ENCODE assay signal across 1 cellular context in the genomic region with DNA sequence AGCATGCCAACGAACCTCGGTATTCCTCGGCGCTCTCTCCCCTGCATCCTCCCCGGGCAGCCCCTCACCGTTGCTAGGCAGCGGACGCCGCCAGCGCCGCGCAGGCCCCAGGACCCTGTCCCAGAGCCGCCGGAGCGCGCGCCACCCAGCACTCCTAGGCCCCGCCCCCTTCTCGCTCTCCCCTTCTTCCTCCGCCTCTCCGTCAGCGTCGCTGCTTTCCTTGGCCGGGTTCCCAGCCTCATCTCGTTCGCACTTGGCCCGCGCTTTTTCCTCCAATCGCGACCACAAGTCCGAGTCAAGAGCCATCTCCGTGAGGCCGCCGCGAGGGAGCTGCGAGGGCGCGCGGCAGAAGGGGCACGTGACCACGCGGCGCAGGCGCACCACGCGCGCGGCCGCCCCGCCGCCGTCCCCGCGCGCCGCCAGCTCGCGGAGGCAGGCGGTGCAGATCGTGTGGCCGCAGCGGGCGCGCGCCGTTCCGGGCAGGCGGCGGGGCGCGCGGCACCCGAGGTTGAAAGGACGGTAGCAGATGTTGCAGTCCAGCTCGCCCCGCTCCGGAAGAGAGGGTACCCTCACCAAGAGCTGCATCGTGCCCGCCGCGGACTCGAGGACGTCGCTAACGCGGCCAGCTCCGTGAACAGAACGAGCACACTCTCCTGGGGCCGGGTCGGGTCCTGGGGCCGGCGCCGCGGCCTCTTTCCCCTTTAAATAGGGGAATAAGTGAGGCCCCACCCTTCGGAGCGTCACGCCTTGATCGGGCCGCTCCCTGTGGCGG.
TF ChIP-seq lines count a peak whose summit lies in the region.

A gene (minus strand): TSS at position 679 of the 772 bp plus-strand sequence. CDS start 94 bp downstream, at position 585.

TF ChIP-seq in HEK293, 187 proteins besides CTCF, POLR2A, EP300 and RAD21 (continued from another document and continues in another):
- TF ChIP-seq FEZF1 (tag by site-specific recombination; IDR thresholded peaks at IDR 0.05) (no peak; the same call in 1 of the 2 replicates), ZNF112 (tag by site-specific recombination; IDR thresholded peaks at IDR 0.05) (no peak), ZNF561 (tag by site-specific recombination; IDR thresholded peaks at IDR 0.05; ENCODE audit: borderline replicate concordance) (peak; percentile 15; the same call in 1 of the 2 replicates), YY2 (tag by site-specific recombination; IDR thresholded peaks at IDR 0.05) (no peak), MEIS1 (CRISPR knock-in tag; IDR thresholded peaks at IDR 0.05; ENCODE audit: borderline replicate concordance) (no peak; the same call in 1 of the 2 replicates), ZBTB17 (tag by site-specific recombination; IDR thresholded peaks at IDR 0.05) (peak; percentile 100), ZNF426 (tag by site-specific recombination; IDR thresholded peaks at IDR 0.05) (no peak), ZNF664 (tag by site-specific recombination; IDR thresholded peaks at IDR 0.05) (no peak), ZSCAN23 (tag by site-specific recombination; IDR thresholded peaks at IDR 0.05) (no peak), ZNF266 (tag by site-specific recombination; IDR thresholded peaks at IDR 0.05; ENCODE audit: low read depth) (no peak), ZNF510 (tag by site-specific recombination; IDR thresholded peaks at IDR 0.05; ENCODE audit: insufficient replicate concordance) (no peak), ZNF621 (tag by site-specific recombination; IDR thresholded peaks at IDR 0.05) (no peak), ZNF623 (tag by site-specific recombination; IDR thresholded peaks at IDR 0.05) (peak; percentile 74), ZNF548 (tag by site-specific recombination; IDR thresholded peaks at IDR 0.05) (no peak), ZNF629 (tag by site-specific recombination; IDR thresholded peaks at IDR 0.05) (peak; percentile 66), ZBTB7A (tag by site-specific recombination; IDR thresholded peaks at IDR 0.05; ENCODE audit: low read depth) (peak; percentile 42; the same call in 1 of the 2 replicates), ZNF311 (tag by site-specific recombination; IDR thresholded peaks at IDR 0.05; ENCODE audit: borderline replicate concordance) (no peak), ZNF558 (tag by site-specific recombination; IDR thresholded peaks at IDR 0.05) (no peak), TRIM28 (IDR thresholded peaks at IDR 0.05; ENCODE audit: borderline replicate concordance, low read length) (no peak), ZNF24 (tag by site-specific recombination; IDR thresholded peaks at IDR 0.05) (0 out of 2 replicates have a peak, but pooled peaks have one; percentile 30), ZNF350 (tag by site-specific recombination; IDR thresholded peaks at IDR 0.05) (no peak), ZNF843 (tag by site-specific recombination; IDR thresholded peaks at IDR 0.05) (peak; percentile 43; the same call in 1 of the 2 replicates), ZNF157 (tag by site-specific recombination; IDR thresholded peaks at IDR 0.05) (no peak), ZNF2 (tag by site-specific recombination; IDR thresholded peaks at IDR 0.05) (no peak), ZNF292 (tag by site-specific recombination; IDR thresholded peaks at IDR 0.05; ENCODE audit: borderline replicate concordance, low read depth) (no peak), ZFP69B (tag by site-specific recombination; IDR thresholded peaks at IDR 0.05) (peak; percentile 99), ZFHX2 (tag by site-specific recombination; conservative IDR thresholded peaks at IDR 0.05) (peak; percentile 4; the same call in 1 of the 2 replicates), ZNF660 (tag by site-specific recombination; IDR thresholded peaks at IDR 0.05) (peak; percentile 80; the same call in 1 of the 2 replicates), ZEB2 (tag by site-specific recombination; IDR thresholded peaks at IDR 0.05) (peak; percentile 87), WT1 (tag by site-specific recombination; IDR thresholded peaks at IDR 0.05) (no peak), ZNF175 (tag by site-specific recombination; IDR thresholded peaks at IDR 0.05) (no peak), ZNF658 (tag by site-specific recombination; IDR thresholded peaks at IDR 0.05) (no peak), ZNF76 (tag by site-specific recombination; IDR thresholded peaks at IDR 0.05; ENCODE audit: borderline replicate concordance, low read depth) (peak; percentile 48; the same call in 1 of the 2 replicates), PRDM1 (tag by site-specific recombination; IDR thresholded peaks at IDR 0.05) (no peak)
- TF ChIP-seq, protein P1, sequence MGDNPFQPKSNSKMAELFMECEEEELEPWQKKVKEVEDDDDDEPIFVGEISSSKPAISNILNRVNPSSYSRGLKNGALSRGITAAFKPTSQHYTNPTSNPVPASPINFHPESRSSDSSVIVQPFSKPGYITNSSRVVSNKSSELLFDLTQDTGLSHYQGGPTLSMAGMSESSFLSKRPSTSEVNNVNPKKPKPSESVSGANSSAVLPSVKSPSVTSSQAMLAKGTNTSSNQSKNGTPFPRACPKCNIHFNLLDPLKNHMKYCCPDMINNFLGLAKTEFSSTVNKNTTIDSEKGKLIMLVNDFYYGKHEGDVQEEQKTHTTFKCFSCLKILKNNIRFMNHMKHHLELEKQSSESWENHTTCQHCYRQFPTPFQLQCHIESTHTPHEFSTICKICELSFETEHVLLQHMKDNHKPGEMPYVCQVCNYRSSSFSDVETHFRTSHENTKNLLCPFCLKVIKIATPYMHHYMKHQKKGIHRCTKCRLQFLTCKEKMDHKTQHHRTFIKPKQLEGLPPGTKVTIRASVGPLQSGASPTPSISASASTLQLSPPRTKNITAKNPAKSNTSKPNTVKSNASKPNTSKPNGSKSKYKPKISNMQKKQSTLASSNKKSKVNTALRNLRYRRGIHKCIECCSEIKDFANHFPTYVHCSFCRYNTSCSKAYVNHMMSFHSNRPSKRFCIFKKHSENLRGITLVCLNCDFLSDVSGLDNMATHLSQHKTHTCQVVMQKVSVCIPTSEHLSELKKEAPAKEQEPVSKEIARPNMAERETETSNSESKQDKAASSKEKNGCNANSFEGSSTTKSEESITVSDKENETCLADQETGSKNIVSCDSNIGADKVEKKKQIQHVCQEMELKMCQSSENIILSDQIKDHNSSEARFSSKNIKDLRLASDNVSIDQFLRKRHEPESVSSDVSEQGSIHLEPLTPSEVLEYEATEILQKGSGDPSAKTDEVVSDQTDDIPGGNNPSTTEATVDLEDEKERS (tag by site-specific recombination; IDR thresholded peaks at IDR 0.05): no peak
- TF ChIP-seq, protein P2, sequence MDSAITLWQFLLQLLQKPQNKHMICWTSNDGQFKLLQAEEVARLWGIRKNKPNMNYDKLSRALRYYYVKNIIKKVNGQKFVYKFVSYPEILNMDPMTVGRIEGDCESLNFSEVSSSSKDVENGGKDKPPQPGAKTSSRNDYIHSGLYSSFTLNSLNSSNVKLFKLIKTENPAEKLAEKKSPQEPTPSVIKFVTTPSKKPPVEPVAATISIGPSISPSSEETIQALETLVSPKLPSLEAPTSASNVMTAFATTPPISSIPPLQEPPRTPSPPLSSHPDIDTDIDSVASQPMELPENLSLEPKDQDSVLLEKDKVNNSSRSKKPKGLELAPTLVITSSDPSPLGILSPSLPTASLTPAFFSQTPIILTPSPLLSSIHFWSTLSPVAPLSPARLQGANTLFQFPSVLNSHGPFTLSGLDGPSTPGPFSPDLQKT (IDR thresholded peaks at IDR 0.05; ENCODE audit: borderline replicate concordance, low read depth, low read length): no peak
- TF ChIP-seq, protein P3, sequence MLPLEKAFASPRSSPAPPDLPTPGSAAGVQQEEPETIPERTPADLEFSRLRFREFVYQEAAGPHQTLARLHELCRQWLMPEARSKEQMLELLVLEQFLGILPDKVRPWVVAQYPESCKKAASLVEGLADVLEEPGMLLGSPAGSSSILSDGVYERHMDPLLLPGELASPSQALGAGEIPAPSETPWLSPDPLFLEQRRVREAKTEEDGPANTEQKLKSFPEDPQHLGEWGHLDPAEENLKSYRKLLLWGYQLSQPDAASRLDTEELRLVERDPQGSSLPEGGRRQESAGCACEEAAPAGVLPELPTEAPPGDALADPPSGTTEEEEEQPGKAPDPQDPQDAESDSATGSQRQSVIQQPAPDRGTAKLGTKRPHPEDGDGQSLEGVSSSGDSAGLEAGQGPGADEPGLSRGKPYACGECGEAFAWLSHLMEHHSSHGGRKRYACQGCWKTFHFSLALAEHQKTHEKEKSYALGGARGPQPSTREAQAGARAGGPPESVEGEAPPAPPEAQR (tag by site-specific recombination; IDR thresholded peaks at IDR 0.05): no peak
- TF ChIP-seq, protein P4, sequence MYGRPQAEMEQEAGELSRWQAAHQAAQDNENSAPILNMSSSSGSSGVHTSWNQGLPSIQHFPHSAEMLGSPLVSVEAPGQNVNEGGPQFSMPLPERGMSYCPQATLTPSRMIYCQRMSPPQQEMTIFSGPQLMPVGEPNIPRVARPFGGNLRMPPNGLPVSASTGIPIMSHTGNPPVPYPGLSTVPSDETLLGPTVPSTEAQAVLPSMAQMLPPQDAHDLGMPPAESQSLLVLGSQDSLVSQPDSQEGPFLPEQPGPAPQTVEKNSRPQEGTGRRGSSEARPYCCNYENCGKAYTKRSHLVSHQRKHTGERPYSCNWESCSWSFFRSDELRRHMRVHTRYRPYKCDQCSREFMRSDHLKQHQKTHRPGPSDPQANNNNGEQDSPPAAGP (tag by site-specific recombination; IDR thresholded peaks at IDR 0.05): peak; percentile 57; the same call in 1 of the 2 replicates
- TF ChIP-seq, protein P5, sequence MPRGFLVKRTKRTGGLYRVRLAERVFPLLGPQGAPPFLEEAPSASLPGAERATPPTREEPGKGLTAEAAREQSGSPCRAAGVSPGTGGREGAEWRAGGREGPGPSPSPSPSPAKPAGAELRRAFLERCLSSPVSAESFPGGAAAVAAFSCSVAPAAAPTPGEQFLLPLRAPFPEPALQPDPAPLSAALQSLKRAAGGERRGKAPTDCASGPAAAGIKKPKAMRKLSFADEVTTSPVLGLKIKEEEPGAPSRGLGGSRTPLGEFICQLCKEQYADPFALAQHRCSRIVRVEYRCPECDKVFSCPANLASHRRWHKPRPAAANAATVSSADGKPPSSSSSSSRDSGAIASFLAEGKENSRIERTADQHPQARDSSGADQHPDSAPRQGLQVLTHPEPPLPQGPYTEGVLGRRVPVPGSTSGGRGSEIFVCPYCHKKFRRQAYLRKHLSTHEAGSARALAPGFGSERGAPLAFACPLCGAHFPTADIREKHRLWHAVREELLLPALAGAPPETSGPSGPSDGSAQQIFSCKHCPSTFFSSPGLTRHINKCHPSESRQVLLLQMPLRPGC (tag by site-specific recombination; IDR thresholded peaks at IDR 0.05): peak; percentile 60; the same call in 1 of the 2 replicates
- TF ChIP-seq, protein P6, sequence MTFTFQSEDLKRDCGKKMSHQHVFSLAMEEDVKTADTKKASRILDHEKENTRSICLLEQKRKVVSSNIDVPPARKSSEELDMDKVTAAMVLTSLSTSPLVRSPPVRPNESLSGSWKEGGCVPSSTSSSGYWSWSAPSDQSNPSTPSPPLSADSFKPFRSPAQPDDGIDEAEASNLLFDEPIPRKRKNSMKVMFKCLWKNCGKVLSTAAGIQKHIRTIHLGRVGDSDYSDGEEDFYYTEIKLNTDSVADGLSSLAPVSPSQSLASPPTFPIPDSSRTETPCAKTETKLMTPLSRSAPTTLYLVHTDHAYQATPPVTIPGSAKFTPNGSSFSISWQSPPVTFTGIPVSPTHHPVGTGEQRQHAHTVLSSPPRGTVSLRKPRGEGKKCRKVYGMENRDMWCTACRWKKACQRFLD (tag by site-specific recombination; IDR thresholded peaks at IDR 0.05): no peak
- TF ChIP-seq, protein P7, sequence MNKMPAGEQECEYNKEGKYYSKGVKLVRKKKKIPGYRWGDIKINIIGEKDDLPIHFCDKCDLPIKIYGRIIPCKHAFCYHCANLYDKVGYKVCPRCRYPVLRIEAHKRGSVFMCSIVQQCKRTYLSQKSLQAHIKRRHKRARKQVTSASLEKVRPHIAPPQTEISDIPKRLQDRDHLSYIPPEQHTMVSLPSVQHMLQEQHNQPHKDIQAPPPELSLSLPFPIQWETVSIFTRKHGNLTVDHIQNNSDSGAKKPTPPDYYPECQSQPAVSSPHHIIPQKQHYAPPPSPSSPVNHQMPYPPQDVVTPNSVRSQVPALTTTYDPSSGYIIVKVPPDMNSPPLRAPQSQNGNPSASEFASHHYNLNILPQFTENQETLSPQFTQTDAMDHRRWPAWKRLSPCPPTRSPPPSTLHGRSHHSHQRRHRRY (tag by site-specific recombination; IDR thresholded peaks at IDR 0.05): no peak
- TF ChIP-seq, protein P8, sequence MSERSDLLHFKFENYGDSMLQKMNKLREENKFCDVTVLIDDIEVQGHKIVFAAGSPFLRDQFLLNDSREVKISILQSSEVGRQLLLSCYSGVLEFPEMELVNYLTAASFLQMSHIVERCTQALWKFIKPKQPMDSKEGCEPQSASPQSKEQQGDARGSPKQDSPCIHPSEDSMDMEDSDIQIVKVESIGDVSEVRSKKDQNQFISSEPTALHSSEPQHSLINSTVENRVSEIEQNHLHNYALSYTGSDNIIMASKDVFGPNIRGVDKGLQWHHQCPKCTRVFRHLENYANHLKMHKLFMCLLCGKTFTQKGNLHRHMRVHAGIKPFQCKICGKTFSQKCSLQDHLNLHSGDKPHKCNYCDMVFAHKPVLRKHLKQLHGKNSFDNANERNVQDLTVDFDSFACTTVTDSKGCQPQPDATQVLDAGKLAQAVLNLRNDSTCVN (tag by site-specific recombination; optimal IDR thresholded peaks at IDR 0.05): peak; percentile 96
- TF ChIP-seq, protein P9, sequence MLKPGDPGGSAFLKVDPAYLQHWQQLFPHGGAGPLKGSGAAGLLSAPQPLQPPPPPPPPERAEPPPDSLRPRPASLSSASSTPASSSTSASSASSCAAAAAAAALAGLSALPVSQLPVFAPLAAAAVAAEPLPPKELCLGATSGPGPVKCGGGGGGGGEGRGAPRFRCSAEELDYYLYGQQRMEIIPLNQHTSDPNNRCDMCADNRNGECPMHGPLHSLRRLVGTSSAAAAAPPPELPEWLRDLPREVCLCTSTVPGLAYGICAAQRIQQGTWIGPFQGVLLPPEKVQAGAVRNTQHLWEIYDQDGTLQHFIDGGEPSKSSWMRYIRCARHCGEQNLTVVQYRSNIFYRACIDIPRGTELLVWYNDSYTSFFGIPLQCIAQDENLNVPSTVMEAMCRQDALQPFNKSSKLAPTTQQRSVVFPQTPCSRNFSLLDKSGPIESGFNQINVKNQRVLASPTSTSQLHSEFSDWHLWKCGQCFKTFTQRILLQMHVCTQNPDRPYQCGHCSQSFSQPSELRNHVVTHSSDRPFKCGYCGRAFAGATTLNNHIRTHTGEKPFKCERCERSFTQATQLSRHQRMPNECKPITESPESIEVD (tag by site-specific recombination; IDR thresholded peaks at IDR 0.05): no peak
- TF ChIP-seq, protein P10, sequence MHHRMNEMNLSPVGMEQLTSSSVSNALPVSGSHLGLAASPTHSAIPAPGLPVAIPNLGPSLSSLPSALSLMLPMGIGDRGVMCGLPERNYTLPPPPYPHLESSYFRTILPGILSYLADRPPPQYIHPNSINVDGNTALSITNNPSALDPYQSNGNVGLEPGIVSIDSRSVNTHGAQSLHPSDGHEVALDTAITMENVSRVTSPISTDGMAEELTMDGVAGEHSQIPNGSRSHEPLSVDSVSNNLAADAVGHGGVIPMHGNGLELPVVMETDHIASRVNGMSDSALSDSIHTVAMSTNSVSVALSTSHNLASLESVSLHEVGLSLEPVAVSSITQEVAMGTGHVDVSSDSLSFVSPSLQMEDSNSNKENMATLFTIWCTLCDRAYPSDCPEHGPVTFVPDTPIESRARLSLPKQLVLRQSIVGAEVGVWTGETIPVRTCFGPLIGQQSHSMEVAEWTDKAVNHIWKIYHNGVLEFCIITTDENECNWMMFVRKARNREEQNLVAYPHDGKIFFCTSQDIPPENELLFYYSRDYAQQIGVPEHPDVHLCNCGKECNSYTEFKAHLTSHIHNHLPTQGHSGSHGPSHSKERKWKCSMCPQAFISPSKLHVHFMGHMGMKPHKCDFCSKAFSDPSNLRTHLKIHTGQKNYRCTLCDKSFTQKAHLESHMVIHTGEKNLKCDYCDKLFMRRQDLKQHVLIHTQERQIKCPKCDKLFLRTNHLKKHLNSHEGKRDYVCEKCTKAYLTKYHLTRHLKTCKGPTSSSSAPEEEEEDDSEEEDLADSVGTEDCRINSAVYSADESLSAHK (tag by site-specific recombination; IDR thresholded peaks at IDR 0.05): no peak
